Comparison of ENCODE assay signal across 19 cellular contexts in genomic region chr2:96809951-96810782, GRCh38. TPM values are rescaled to one million over a fixed set of nuclear protein-coding genes. Genes with fewer than 3 reads are reported as not detected.
DNase-seq lines count a peak whose midpoint lies in the region; ATAC-seq and TF ChIP-seq lines count a peak whose summit lies in the region.
"Had no signal": no experiment of that assay in that cellular context is flagged by ENCODE, and none has a peak within 500 bp of the region (broad histone marks: within the 10 kb centered on the region; RNA-seq: fewer than 3 reads in every experiment).

No MANE protein-coding gene starts in this region.

- H3K9me3 ChIP-seq in WERI-Rb-1 (ENCODE audit: severe bottlenecking): no peaks in the 10 kb centered on the region
- no peaks in the 10 kb centered on the region for H3K9me3 ChIP-seq in upper lobe of right lung
- H3K9me3 ChIP-seq: colonic mucosa, psoas muscle, thyroid gland had no signal

- H3K27ac ChIP-seq in WERI-Rb-1: peak overlapping the region; percentile 57
- H3K27ac ChIP-seq in upper lobe of right lung: no peak overlapping the region
- H3K27ac ChIP-seq: 22Rv1, colonic mucosa, neural progenitor cell, thyroid gland had no signal

- H3K36me3 ChIP-seq in WERI-Rb-1: peaks cover 31% of the 10 kb centered on the region
- H3K36me3 ChIP-seq in upper lobe of right lung: peaks cover 10% of the 10 kb centered on the region
- H3K36me3 ChIP-seq: neural progenitor cell had no signal

- H3K9me3 Mint-ChIP-seq in neural crest cell: no peaks in the 10 kb centered on the region
- H3K9me3 Mint-ChIP-seq: activated naive CD4-positive, alpha-beta T cell treated with anti-CD3 and anti-CD28 coated beads, Interleukin-2, amount 50 U/mL, for 24 hours; neural progenitor cell had no signal

- H3K4me1 Mint-ChIP-seq in neural crest cell: peaks cover 16% of the 10 kb centered on the region

- DNase-seq in NCI-H82 (lab: John Stamatoyannopoulos, UW) (peak; percentile 60), NCI-H82 treated with DMSO at 0.1 percent for 48 hours (lab: John Stamatoyannopoulos, UW; ENCODE audit: unreplicated experiment) (no peak), WERI-Rb-1 (peak; percentile 48), neural crest cell (ENCODE audit: low read depth, low spot score) (no peak), upper lobe of right lung (no peak)
- DNase-seq: activated T-cell treated with anti-CD3 and anti-CD28 coated beads, Interleukin-2, amount 50 U/mL, for 48 hours; colonic mucosa; MV-4-11; NCI-H1930; NCI-H446; NK-92 treated with Interleukin-12 subunit alpha and Interleukin-12 subunit beta, amount 100 ng/mL, for 24 hours; psoas muscle; SW 1271; thyroid gland had no signal

- no peak for TF ChIP-seq CTCF in WERI-Rb-1 (IDR thresholded peaks at IDR 0.05; ENCODE audit: low read depth, low read length)
- TF ChIP-seq CTCF in neural crest cell (conservative IDR thresholded peaks at IDR 0.05): no peak
- no peak for TF ChIP-seq CTCF in upper lobe of right lung (IDR thresholded peaks at IDR 0.05)

- no peak overlapping the region for H3K4me3 ChIP-seq in WERI-Rb-1 (ENCODE audit: low read depth, low read length)
- no peak overlapping the region for H3K4me3 ChIP-seq in upper lobe of right lung
- H3K4me3 ChIP-seq: colonic mucosa, neural progenitor cell, psoas muscle, thyroid gland had no signal

- peaks cover 8% of the 10 kb centered on the region for H3K4me1 ChIP-seq in upper lobe of right lung
- H3K4me1 ChIP-seq: colonic mucosa had no signal

- peaks cover 10% of the 10 kb centered on the region for H3K36me3 Mint-ChIP-seq in neural crest cell (ENCODE audit: low read depth)
- H3K36me3 Mint-ChIP-seq: activated naive CD4-positive, alpha-beta T cell treated with anti-CD3 and anti-CD28 coated beads, Interleukin-2, amount 50 U/mL, for 24 hours had no signal

- no peak overlapping the region for H3K4me3 Mint-ChIP-seq in neural crest cell
- H3K4me3 Mint-ChIP-seq: activated naive CD4-positive, alpha-beta T cell treated with anti-CD3 and anti-CD28 coated beads, Interleukin-2, amount 50 U/mL, for 24 hours; neural progenitor cell had no signal

- H3K27me3 ChIP-seq in WERI-Rb-1 (ENCODE audit: insufficient read depth, low read depth, severe bottlenecking) (no peaks in the 10 kb centered on the region), upper lobe of right lung (no peaks in the 10 kb centered on the region)
- H3K27me3 ChIP-seq: colonic mucosa, thyroid gland had no signal

- intact Hi-C loops in upper lobe of right lung (cut with DNase I): no loop called here

- no peak for ATAC-seq in GM21515 (IDR thresholded peaks at IDR 0.05; ENCODE audit: unreplicated experiment)
- ATAC-seq in upper lobe of right lung: no peak
- ATAC-seq: HCT116, psoas muscle had no signal

- peak overlapping the region; percentile 6 for H3K27ac Mint-ChIP-seq in neural crest cell (ENCODE audit: unreplicated experiment)
- H3K27ac Mint-ChIP-seq: activated naive CD4-positive, alpha-beta T cell treated with anti-CD3 and anti-CD28 coated beads, Interleukin-2, amount 50 U/mL, for 24 hours; neural progenitor cell had no signal

- H3K27me3 Mint-ChIP-seq in neural crest cell (ENCODE audit: low read depth): no peaks in the 10 kb centered on the region
- H3K27me3 Mint-ChIP-seq: activated naive CD4-positive, alpha-beta T cell treated with anti-CD3 and anti-CD28 coated beads, Interleukin-2, amount 50 U/mL, for 24 hours had no signal

RNA-seq across cellular contexts. Expression of gene CNNM3, which starts 5.9 kb away (rescaled TPM):
- total RNA-seq in neural crest cell (32.6 and 33.9 TPM in 2 replicates), upper lobe of right lung (34.1 TPM)

RNA-seq across cellular contexts. Expression of gene ANKRD23, which starts 33.7 kb away (rescaled TPM):
- 9.3 and 11.4 TPM in 2 replicates for total RNA-seq in neural crest cell
- total RNA-seq in upper lobe of right lung: 1.7 TPM

RNA-seq across cellular contexts. Expression of gene ANKRD39, which starts 47.6 kb away (rescaled TPM):
- total RNA-seq in neural crest cell (23.4 and 25.8 TPM in 2 replicates), upper lobe of right lung (8.6 TPM)

RNA-seq across cellular contexts. Expression of gene CNNM4, which starts 49.5 kb away (rescaled TPM):
- 11.8 and 14.4 TPM in 2 replicates for total RNA-seq in neural crest cell
- 15.0 TPM for total RNA-seq in upper lobe of right lung

RNA-seq across cellular contexts. Expression of gene SEMA4C, which starts 59.7 kb away (rescaled TPM):
- total RNA-seq in neural crest cell: 102 and 103 TPM in 2 replicates
- 37.7 TPM for total RNA-seq in upper lobe of right lung

Comparison
In these comparisons a context has a peak if more than half of its experiments do, and no peak if none do; other contexts are left out.
1. DNase-seq: peak in NCI-H82 (single experiment) and WERI-Rb-1 (single experiment); none in NCI-H82 treated with DMSO at 0.1 percent for 48 hours (single experiment), neural crest cell (single experiment) and upper lobe of right lung (single experiment).